ENCODE assay signal across 8 cellular contexts in the genomic region with DNA sequence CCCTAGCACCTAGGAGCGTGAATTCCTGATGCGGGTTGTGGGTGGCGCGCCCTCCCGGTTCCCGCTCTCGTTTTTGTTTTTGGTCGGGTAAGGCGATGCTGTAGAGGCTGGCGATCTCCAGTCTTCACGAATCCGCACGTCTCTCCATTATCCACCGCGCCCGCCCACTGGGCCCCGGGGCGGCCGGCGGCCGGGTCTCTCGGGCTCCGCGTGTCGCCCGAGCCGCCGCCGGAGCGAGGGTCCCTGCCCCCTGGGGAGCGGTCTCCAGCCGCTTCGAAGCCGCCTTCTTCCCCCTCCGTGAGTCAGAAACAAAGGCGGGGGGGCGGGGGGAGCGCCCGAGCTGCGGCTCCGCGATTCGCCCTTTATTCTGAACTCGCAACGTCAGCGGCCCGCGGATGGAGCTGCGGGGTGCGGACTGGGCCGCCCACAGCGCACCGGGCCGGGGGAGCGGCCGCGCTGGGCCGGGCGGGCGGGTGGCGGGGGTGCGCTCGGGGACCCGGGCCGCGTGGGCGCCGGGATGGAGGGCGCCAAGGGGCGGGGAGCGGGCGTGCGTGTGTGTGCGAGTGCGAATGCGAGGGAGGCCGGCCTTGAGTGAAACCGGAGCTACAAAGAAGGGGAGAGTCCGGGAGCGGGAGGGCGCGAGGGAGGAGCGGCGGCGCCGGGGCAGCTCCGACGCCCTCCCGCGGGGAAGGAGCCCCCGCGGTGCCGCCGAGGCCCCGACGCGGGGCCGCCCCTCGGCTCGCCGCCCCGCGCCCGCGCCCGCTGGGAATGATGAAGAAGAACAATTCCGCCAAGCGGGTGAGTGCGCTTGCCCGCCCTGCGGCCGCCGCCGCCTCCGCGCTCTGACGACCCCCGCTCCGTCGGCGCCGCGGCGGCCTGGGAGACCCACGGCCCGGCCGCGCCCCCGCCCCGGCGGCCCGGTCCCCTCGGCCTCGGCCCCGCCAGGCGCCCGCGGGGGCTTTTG. TPM values are rescaled to one million over a fixed set of nuclear protein-coding genes. Genes with fewer than 3 reads are reported as not detected.
DNase-seq lines count a peak whose midpoint lies in the region; ATAC-seq, FAIRE-seq and TF ChIP-seq lines count a peak whose summit lies in the region.

A gene with protein sequence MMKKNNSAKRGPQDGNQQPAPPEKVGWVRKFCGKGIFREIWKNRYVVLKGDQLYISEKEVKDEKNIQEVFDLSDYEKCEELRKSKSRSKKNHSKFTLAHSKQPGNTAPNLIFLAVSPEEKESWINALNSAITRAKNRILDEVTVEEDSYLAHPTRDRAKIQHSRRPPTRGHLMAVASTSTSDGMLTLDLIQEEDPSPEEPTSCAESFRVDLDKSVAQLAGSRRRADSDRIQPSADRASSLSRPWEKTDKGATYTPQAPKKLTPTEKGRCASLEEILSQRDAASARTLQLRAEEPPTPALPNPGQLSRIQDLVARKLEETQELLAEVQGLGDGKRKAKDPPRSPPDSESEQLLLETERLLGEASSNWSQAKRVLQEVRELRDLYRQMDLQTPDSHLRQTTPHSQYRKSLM (plus strand): TSS at position 427 of the 964 bp plus-strand sequence. CDS start 342 bp downstream, at position 769.

- 0% methylated on average over 34 to 138 of the region's 138 CpGs for WGBS in endodermal cell (ENCODE audit: insufficient coverage in 1 of 2, insufficient read length in 1 of 2), 2 experiments

- peak; percentile 60 for DNase-seq in GM12891 (ENCODE audit: insufficient read length, low spot score)
- DNase-seq in NCI-H526 (lab: John Stamatoyannopoulos, UW): peak; percentile 80 to 97
- DNase-seq in activated CD8-positive, alpha-beta memory T cell treated with anti-CD3 and anti-CD28 coated beads, Interleukin-2, amount 50 U/mL, for 24 hours (ENCODE audit: extremely low read depth): peak; percentile 53
- DNase-seq in endodermal cell: peak; percentile 81
- DNase-seq in mesothelial cell of epicardium (ENCODE audit: low spot score in 2 of 2, unreplicated experiment in 2 of 2): peak; percentile 55 to 73
- DNase-seq in stimulated activated CD8-positive, alpha-beta memory T cell treated with anti-CD3 and anti-CD28 coated beads, Interleukin-2, amount 100 ng/mL, for 1 hour (ENCODE audit: low read depth in 2 of 2): peak; percentile 73 to 78

- peaks cover 14% of the 10 kb centered on the region for H3K4me1 Mint-ChIP-seq in endodermal cell
- H3K4me1 Mint-ChIP-seq in mesothelial cell of epicardium: peaks cover 64% of the 10 kb centered on the region

- peaks cover 20% of the 10 kb centered on the region for H3K36me3 Mint-ChIP-seq in endodermal cell (ENCODE audit: low read depth)
- peaks cover 16% of the 10 kb centered on the region for H3K36me3 Mint-ChIP-seq in mesothelial cell of epicardium

- peak within 1 kb of the TSS; percentile 67 for H3K9ac ChIP-seq in endodermal cell (ENCODE audit: extremely low read depth, low read length, poor library complexity, severe bottlenecking)

- no peaks in the 10 kb centered on the region for H3K9me3 ChIP-seq in endodermal cell (ENCODE audit: control insufficient read depth, low read length)

- H3K4me3 Mint-ChIP-seq in endodermal cell: peak within 1 kb of the TSS; percentile 84
- peak within 1 kb of the TSS; percentile 92 for H3K4me3 Mint-ChIP-seq in mesothelial cell of epicardium

- peak; percentile 26 for FAIRE-seq in GM12891 (lab: Jason Lieb, UNC)

- H3K27ac Mint-ChIP-seq in endodermal cell (peak within 1 kb of the TSS; percentile 83), mesothelial cell of epicardium (peak within 1 kb of the TSS; percentile 97)

- no peaks in the 10 kb centered on the region for H3K4me1 ChIP-seq in endodermal cell (ENCODE audit: control insufficient read depth, insufficient read depth, low read length)

- H3K9me3 Mint-ChIP-seq in endodermal cell (no peaks in the 10 kb centered on the region), mesothelial cell of epicardium (no peaks in the 10 kb centered on the region)

- ATAC-seq in HG02870 (IDR thresholded peaks at IDR 0.05; ENCODE audit: unreplicated experiment) (peak; percentile 43), GM19467 (IDR thresholded peaks at IDR 0.05; ENCODE audit: unreplicated experiment) (no peak)

- peak within 1 kb of the TSS; percentile 98 for H3K4me3 ChIP-seq in endodermal cell (ENCODE audit: low read length)

- no peak; the same call in 1 of the 2 replicates for TF ChIP-seq POLR2A in GM12891 (IDR thresholded peaks at IDR 0.05; ENCODE audit: low read depth, low read length)

- H3K27me3 Mint-ChIP-seq in endodermal cell (ENCODE audit: insufficient read depth) (peaks cover 18% of the 10 kb centered on the region), mesothelial cell of epicardium (ENCODE audit: low read depth) (no peaks in the 10 kb centered on the region)

- peaks cover 22% of the 10 kb centered on the region for H3K36me3 ChIP-seq in endodermal cell (ENCODE audit: control insufficient read depth, insufficient read depth, low read length)

- TF ChIP-seq CTCF in endodermal cell (conservative IDR thresholded peaks at IDR 0.05) (no peak), mesothelial cell of epicardium (IDR thresholded peaks at IDR 0.05; ENCODE audit: unreplicated experiment) (no peak)

- no peaks in the 10 kb centered on the region for H3K27me3 ChIP-seq in endodermal cell (ENCODE audit: control insufficient read depth, insufficient read depth, low read length, poor library complexity, severe bottlenecking)

- peak within 1 kb of the TSS; percentile 91 for H3K27ac ChIP-seq in endodermal cell (ENCODE audit: low read depth, low read length)

TF ChIP-seq in GM12891, 5 proteins besides CTCF, POLR2A, EP300 and RAD21:
- no peak for TF ChIP-seq POLR2AphosphoS5 (IDR thresholded peaks at IDR 0.05; ENCODE audit: low read depth, low read length)
- TF ChIP-seq TAF1 (IDR thresholded peaks at IDR 0.05; ENCODE audit: low read depth, low read length): peak; percentile 49

RNA-seq across cellular contexts. Expression of the gene that starts here (rescaled TPM):
- 79.1 TPM for polyA plus RNA-seq in GM12891 (2012; ENCODE audit: low read depth, missing spikeins)
- total RNA-seq in endodermal cell: 10 to 100 TPM; 42.9 to 46.0 TPM
- 69.7 TPM for polyA plus RNA-seq in endodermal cell (2013, experiment 1 of 2)
- polyA plus RNA-seq in endodermal cell (2013, experiment 2 of 2): 66.1 TPM
- 80.1 to 84.5 TPM (median 81.8 TPM) in 3 replicates for total RNA-seq in mesothelial cell of epicardium
